Comparison of ENCODE assay signal across 12 cellular contexts in the genomic region with DNA sequence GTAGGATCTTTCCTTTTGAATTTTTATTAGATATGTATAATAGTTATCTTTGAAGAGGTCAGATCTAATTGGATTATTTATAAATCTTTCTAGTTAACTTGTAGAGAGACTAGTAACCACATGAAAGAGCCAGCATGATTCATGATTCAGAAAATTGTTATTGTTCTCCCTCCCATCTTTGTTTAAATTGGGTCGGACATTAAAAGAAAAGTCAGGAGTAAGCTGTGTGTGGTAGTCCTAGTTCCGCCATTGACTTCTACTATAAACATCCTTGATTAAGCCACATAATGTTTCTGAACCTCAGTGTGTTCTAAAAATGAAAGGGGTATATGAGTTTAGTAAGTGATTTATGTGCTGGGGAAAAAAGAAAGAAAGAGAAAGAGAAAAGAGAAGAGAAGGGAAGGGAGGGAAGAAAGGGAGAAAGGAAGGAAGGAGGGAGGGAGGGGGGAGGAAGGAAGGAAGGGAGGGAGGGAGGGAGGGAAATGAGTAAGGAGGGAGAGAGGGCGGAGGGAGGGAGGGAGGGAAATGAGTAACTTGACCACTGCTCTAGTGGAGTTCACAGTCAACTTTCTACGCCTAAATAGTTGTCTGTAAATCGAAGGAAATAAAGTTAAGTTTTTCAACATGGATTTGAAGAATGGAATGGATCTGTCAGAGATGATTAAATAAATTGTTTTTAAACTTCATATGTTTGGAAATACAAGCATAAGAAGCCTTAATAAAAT. TPM values are rescaled to one million over a fixed set of nuclear protein-coding genes. Genes with fewer than 3 reads are reported as not detected.
DNase-seq lines count a peak whose midpoint lies in the region; ATAC-seq and TF ChIP-seq lines count a peak whose summit lies in the region.
"Had no signal": no experiment of that assay in that cellular context is flagged by ENCODE, and none has a peak within 500 bp of the region (broad histone marks: within the 10 kb centered on the region; RNA-seq: fewer than 3 reads in every experiment).

No MANE protein-coding gene starts in this region.

- no peak for TF ChIP-seq CTCF in coronary artery (IDR thresholded peaks at IDR 0.05)
- TF ChIP-seq CTCF in upper lobe of right lung (IDR thresholded peaks at IDR 0.05) = no peak

- H3K27me3 ChIP-seq in upper lobe of right lung = no peaks in the 10 kb centered on the region
- H3K27me3 ChIP-seq: testis had no signal

- H3K9me3 ChIP-seq in upper lobe of right lung = no peaks in the 10 kb centered on the region
- H3K9me3 ChIP-seq: testis had no signal

- ATAC-seq in upper lobe of right lung = no peak
- ATAC-seq in GM18498 (IDR thresholded peaks at IDR 0.05; ENCODE audit: unreplicated experiment) = no peak
- ATAC-seq: Panc1 had no signal

- H3K4me1 ChIP-seq in upper lobe of right lung = peaks cover 22% of the 10 kb centered on the region

- H3K4me3 ChIP-seq in coronary artery = no peak overlapping the region
- no peak overlapping the region for H3K4me3 ChIP-seq in upper lobe of right lung
- H3K4me3 ChIP-seq: testis had no signal

- intact Hi-C loops in upper lobe of right lung (cut with DNase I) = no loop called here

- peak overlapping the region; percentile 6 to 72 for H3K27ac ChIP-seq in coronary artery
- H3K27ac ChIP-seq in upper lobe of right lung = peak overlapping the region; percentile 33
- H3K27ac ChIP-seq: 22Rv1 had no signal

- DNase-seq in DMS53 (lab: John Stamatoyannopoulos, UW) (peak; percentile 9), DMS53 treated with DMSO at 0.1 percent for 48 hours (lab: John Stamatoyannopoulos, UW; ENCODE audit: unreplicated experiment) (no peak), coronary artery (ENCODE audit: low spot score) (no peak), kidney glomerular epithelial cell (lab: John Stamatoyannopoulos, UW) (peak; percentile 75), upper lobe of right lung (no peak)
- DNase-seq in stimulated activated CD4-positive, alpha-beta T cell treated with anti-CD3 and anti-CD28 coated beads, Interleukin-12 subunit alpha, Interleukin-12 subunit beta, amount 100 ng/mL, for 4 hours = no peak
- DNase-seq in activated CD8-positive, alpha-beta memory T cell treated with anti-CD3 and anti-CD28 coated beads for 24 hours = no peak
- DNase-seq: activated CD4-positive, alpha-beta T cell treated with anti-CD3 and anti-CD28 coated beads for 4 hours had no signal

- no peaks in the 10 kb centered on the region for H3K36me3 ChIP-seq in upper lobe of right lung

RNA-seq across cellular contexts. Expression of a gene that starts 32.9 kb away (rescaled TPM):
- 32.6 TPM for total RNA-seq in upper lobe of right lung

Comparison
In these comparisons a context has a peak if more than half of its experiments do, and no peak if none do; other contexts are left out.
1. DNase-seq: peak in DMS53 (single experiment) and kidney glomerular epithelial cell (single experiment); none in DMS53 treated with DMSO at 0.1 percent for 48 hours (single experiment), coronary artery (single experiment), upper lobe of right lung (single experiment), stimulated activated CD4-positive, alpha-beta T cell treated with anti-CD3 and anti-CD28 coated beads, Interleukin-12 subunit alpha, Interleukin-12 subunit beta, amount 100 ng/mL, for 4 hours (single experiment) and activated CD8-positive, alpha-beta memory T cell treated with anti-CD3 and anti-CD28 coated beads for 24 hours (single experiment).